Comparison of ENCODE assay signal across 8 cellular contexts in the genomic region with DNA sequence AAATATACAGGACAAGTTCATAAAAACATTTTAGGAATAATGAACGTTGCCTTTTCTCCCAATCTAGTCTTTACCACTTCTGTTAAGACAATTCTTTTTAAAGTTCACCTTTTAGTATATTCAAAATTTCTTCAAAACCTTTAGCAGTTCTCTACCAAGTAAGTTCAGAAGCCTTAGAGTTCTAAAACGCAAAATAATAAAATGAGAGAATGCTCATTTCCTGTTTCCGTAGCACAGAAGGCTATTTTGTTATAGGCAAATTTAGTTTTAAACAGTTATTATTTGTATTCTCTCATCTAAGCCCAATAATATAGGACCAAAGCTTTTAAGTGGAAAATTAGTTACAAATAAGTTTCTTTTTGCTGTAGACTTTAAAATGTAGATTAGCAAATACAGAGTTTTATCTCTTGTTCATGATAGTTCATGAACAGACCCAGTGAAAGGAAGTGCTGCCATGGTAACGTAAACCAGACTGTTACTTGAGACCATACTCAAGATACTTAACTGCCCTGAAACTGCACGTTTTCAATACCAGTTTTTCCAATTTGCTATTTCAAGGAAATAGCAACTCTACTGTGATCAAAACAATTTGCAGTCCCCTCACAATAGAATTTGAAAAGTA. TPM values are rescaled to one million over a fixed set of nuclear protein-coding genes. Genes with fewer than 3 reads are reported as not detected.
DNase-seq lines count a peak whose midpoint lies in the region; ATAC-seq and TF ChIP-seq lines count a peak whose summit lies in the region.

No MANE protein-coding gene starts in this region.

- POLR2A ChIA-PET in T-cell (lab: Charles Lee), result interaction anchor here (0.6 kb wide), 2 partner anchors 12 to 17 kb away, joined by 4 to 14 read pairs; no protein-coding TSS in a partner anchor

- H3K27ac Mint-ChIP-seq in CD14-positive monocyte (peak overlapping the region in 5 of 7 donors; percentile 20 to 70 (median 68)), T-cell (peak overlapping the region; percentile 92 to 97), memory B cell (peak overlapping the region; percentile 92), neural progenitor cell (no peak overlapping the region)

- no peak for TF ChIP-seq CTCF in CD14-positive monocyte (IDR thresholded peaks at IDR 0.05)
- TF ChIP-seq CTCF in neural progenitor cell (IDR thresholded peaks at IDR 0.05), result no peak

- no peak overlapping the region for H3K4me2 ChIP-seq in neural progenitor cell

- no peaks in the 10 kb centered on the region for H3K27me3 ChIP-seq in neural progenitor cell

- H3K9me3 Mint-ChIP-seq in CD14-positive monocyte (no peaks in the 10 kb centered on the region), T-cell (no peaks in the 10 kb centered on the region), memory B cell (no peaks in the 10 kb centered on the region), neural progenitor cell (peaks cover 37% of the 10 kb centered on the region)

- H3K4me1 ChIP-seq in neural progenitor cell, result no peaks in the 10 kb centered on the region

- CTCF ChIA-PET in T-cell (lab: Charles Lee), result interaction anchor here in 1 of 2 donors (0.6 kb wide), 1 partner anchor 19 kb away, joined by 3 read pairs; no protein-coding TSS in a partner anchor

- DNase-seq in CD14-positive monocyte (ENCODE audit: low spot score) (no peak), T-cell (peak in 15 of 34 experiments; percentile 3 to 66 (median 33)), memory B cell (ENCODE audit: low spot score in 2 of 2) (peak in 1 of 2 donors; percentile 20), neural progenitor cell (ENCODE audit: low spot score) (no peak), pons (ENCODE audit: low spot score) (no peak), cerebellum (ENCODE audit: low spot score) (no peak)

- no peaks in the 10 kb centered on the region for H3F3A ChIP-seq in neural progenitor cell (ENCODE audit: low read depth)

- no peak overlapping the region for H3K27ac ChIP-seq in neural progenitor cell

- H3K36me3 ChIP-seq in neural progenitor cell, result peaks cover 3% of the 10 kb centered on the region

- H3K4me3 Mint-ChIP-seq in CD14-positive monocyte, result no peak overlapping the region
- peak overlapping the region; percentile 60 to 63 (median 62) for H3K4me3 Mint-ChIP-seq in T-cell
- H3K4me3 Mint-ChIP-seq in memory B cell, result peak overlapping the region; percentile 55
- H3K4me3 Mint-ChIP-seq in neural progenitor cell, result no peak overlapping the region

- peak; percentile 59 for ATAC-seq in GM19025 (IDR thresholded peaks at IDR 0.05; ENCODE audit: low read depth, unreplicated experiment)
- peak; percentile 76 for ATAC-seq in HG03378 (IDR thresholded peaks at IDR 0.05; ENCODE audit: unreplicated experiment)
- ATAC-seq in T-cell (replicated peaks in 1 of 4), result peak; percentile 72 to 93 (median 85)
- ATAC-seq in memory B cell (ENCODE audit: low read depth), result peak; percentile 81

- no peak overlapping the region for H2AFZ ChIP-seq in neural progenitor cell (replicated peaks)

- no peak overlapping the region for H3K9ac ChIP-seq in neural progenitor cell

- H3K79me2 ChIP-seq in neural progenitor cell (ENCODE audit: low read depth), result peaks cover 82% of the 10 kb centered on the region

- H3K9me3 ChIP-seq in neural progenitor cell (ENCODE audit: low read depth), result no peaks in the 10 kb centered on the region

- intact Hi-C loops in CD14-positive monocyte (cut with micrococcal nuclease), result no loop called here

- H3K4me1 Mint-ChIP-seq in CD14-positive monocyte (peaks cover 56% of the 10 kb centered on the region), T-cell (peaks cover 68 to 75% (median 73%) of the 10 kb centered on the region in 3 donors), memory B cell (peaks cover 33% of the 10 kb centered on the region), neural progenitor cell (peaks cover 3% of the 10 kb centered on the region)

- no peaks in the 10 kb centered on the region for H3K27me3 Mint-ChIP-seq in CD14-positive monocyte (ENCODE audit: low read depth in 3 of 3)
- H3K27me3 Mint-ChIP-seq in T-cell, result no peaks in the 10 kb centered on the region
- H3K27me3 Mint-ChIP-seq in memory B cell, result no peaks in the 10 kb centered on the region
- no peaks in the 10 kb centered on the region for H3K27me3 Mint-ChIP-seq in neural progenitor cell (ENCODE audit: insufficient read depth, low read depth)

- no peaks in the 10 kb centered on the region for H4K20me1 ChIP-seq in neural progenitor cell (ENCODE audit: low read depth)

- H3K4me3 ChIP-seq in neural progenitor cell, result no peak overlapping the region

- H3K36me3 Mint-ChIP-seq in CD14-positive monocyte (peaks cover 16 to 36% of the 10 kb centered on the region in 2 donors), T-cell (peaks cover 24% of the 10 kb centered on the region), memory B cell (peaks cover 9% of the 10 kb centered on the region), neural progenitor cell (peaks cover 56% of the 10 kb centered on the region)

RNA-seq across cellular contexts. Expression of a gene that starts 42.3 kb away (rescaled TPM):
- polyA plus RNA-seq in CD14-positive monocyte, result 10 to 100 TPM; 48.6 to 57.7 TPM
- total RNA-seq in T-cell (10 to 100 TPM; 43.4 to 54.8 (median 49.7) TPM), neural progenitor cell (ENCODE audit: low replicate concordance) (45.4 and 51.0 TPM in 2 replicates), cerebellum (48.8 TPM)

Comparison
In these comparisons a context has a peak if more than half of its experiments do, and no peak if none do; other contexts are left out.
1. H3K4me3 Mint-ChIP-seq: peak in T-cell (3 of 3) and memory B cell (single experiment); none in CD14-positive monocyte (0 of 2) and neural progenitor cell (single experiment).
2. Peak in every context shown above with its lines, with median percentiles within 50 percentile points of each other: ATAC-seq.